ENCODE assay signal across 1 cellular context in the genomic region with DNA sequence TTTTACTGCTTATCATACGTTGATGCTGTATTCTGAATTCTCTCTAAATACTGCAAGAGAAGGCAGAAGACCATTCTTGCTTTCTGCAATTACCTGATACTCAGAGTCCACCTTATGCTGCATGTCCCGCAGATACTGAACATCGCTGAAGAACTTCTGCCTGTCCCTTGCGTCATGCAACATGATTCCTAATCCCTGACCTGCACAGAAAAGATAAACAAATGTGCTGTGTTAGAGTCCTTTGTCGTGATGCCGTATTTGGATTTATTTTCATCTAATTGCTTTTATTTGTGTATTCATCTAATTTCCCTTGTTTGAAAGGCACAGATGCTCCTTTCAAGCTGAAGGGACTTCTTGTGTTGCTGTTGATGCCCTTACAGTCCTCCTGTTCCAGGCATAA.
TF ChIP-seq lines count a peak whose summit lies in the region.

No MANE protein-coding gene starts in this region.

TF ChIP-seq in IMR-90, 13 proteins besides CTCF, POLR2A, EP300 and RAD21 (continued from another document):
- TF ChIP-seq, protein P1, sequence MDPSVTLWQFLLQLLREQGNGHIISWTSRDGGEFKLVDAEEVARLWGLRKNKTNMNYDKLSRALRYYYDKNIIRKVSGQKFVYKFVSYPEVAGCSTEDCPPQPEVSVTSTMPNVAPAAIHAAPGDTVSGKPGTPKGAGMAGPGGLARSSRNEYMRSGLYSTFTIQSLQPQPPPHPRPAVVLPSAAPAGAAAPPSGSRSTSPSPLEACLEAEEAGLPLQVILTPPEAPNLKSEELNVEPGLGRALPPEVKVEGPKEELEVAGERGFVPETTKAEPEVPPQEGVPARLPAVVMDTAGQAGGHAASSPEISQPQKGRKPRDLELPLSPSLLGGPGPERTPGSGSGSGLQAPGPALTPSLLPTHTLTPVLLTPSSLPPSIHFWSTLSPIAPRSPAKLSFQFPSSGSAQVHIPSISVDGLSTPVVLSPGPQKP (IDR thresholded peaks at IDR 0.05; ENCODE audit: borderline replicate concordance, low read depth, low read length), result no peak
- TF ChIP-seq MAZ (IDR thresholded peaks at IDR 0.05; ENCODE audit: borderline replicate concordance, low read depth, low read length) (no peak), MAFK (IDR thresholded peaks at IDR 0.05; ENCODE audit: low read depth, low read length) (no peak), CEBPB (IDR thresholded peaks at IDR 0.05; ENCODE audit: low read depth, low read length) (no peak), BHLHE40 (IDR thresholded peaks at IDR 0.05; ENCODE audit: low read depth, low read length) (no peak), RCOR1 (IDR thresholded peaks at IDR 0.05; ENCODE audit: insufficient replicate concordance, low read length) (no peak), SMC3 (IDR thresholded peaks at IDR 0.05; ENCODE audit: low read depth, low read length) (no peak), CHD1 (IDR thresholded peaks at IDR 0.05; ENCODE audit: low read depth, low read length) (no peak), NFE2L2 (IDR thresholded peaks at IDR 0.05; ENCODE audit: low read depth, low read length) (no peak)
